ENCODE assay signal across 15 cellular contexts in genomic region chr15:48389701-48390143, GRCh38. TPM values are rescaled to one million over a fixed set of nuclear protein-coding genes. Genes with fewer than 3 reads are reported as not detected.
DNase-seq lines count a peak whose midpoint lies in the region; ATAC-seq and TF ChIP-seq lines count a peak whose summit lies in the region.
"Had no signal": no experiment of that assay in that cellular context is flagged by ENCODE, and none has a peak within 500 bp of the region (broad histone marks: within the 10 kb centered on the region; RNA-seq: fewer than 3 reads in every experiment).

No MANE protein-coding gene starts in this region.

- TF ChIP-seq CTCF in AG04450 (IDR thresholded peaks at IDR 0.05; ENCODE audit: low read depth, low read length) (no peak), IMR-90 (conservative IDR thresholded peaks at IDR 0.05; ENCODE audit: low read depth, low read length) (no peak), choroid plexus epithelial cell (conservative IDR thresholded peaks at IDR 0.05; ENCODE audit: low read depth, low read length) (no peak), body of pancreas (IDR thresholded peaks at IDR 0.05) (no peak)

- H4K8ac ChIP-seq in IMR-90 (ENCODE audit: low read depth in 2 of 2, low read length in 2 of 2), result peak overlapping the region in 1 of 2 experiments; percentile 57; a peak in 2 of 4 replicates
- no peak overlapping the region for H4K8ac ChIP-seq in mesenchymal stem cell (ENCODE audit: low read length)

- TF ChIP-seq RAD21 in IMR-90 (IDR thresholded peaks at IDR 0.05; ENCODE audit: low read length), result no peak

- H3K56ac ChIP-seq in IMR-90 (ENCODE audit: extremely low read depth, insufficient read depth, low read length), result no peak overlapping the region

- peak overlapping the region; percentile 61 for H3K18ac ChIP-seq in IMR-90 (ENCODE audit: low read depth, low read length)
- H3K18ac ChIP-seq in mesenchymal stem cell (ENCODE audit: low read depth in 1 of 2, low read length in 2 of 2), result no peak overlapping the region

- H3K23ac ChIP-seq in IMR-90 (ENCODE audit: low read depth, low read length) (peak overlapping the region; percentile 6; the same call in 1 of the 2 replicates), mesenchymal stem cell (ENCODE audit: low read length in 2 of 2) (no peak overlapping the region)

- peak overlapping the region; percentile 79 for H2BK120ac ChIP-seq in IMR-90 (ENCODE audit: low read depth, low read length)
- H2BK120ac ChIP-seq in mesenchymal stem cell (ENCODE audit: low read depth, low read length), result no peak overlapping the region

- peak overlapping the region; percentile 82 for H3K14ac ChIP-seq in IMR-90 (replicated peaks; ENCODE audit: low read depth, low read length)
- H3K14ac ChIP-seq in mesenchymal stem cell (ENCODE audit: low read length in 2 of 2), result no peak overlapping the region

- H2AK9ac ChIP-seq in IMR-90 (replicated peaks; ENCODE audit: low read depth, low read length, poor library complexity), result peak overlapping the region; percentile 51

- H3K4ac ChIP-seq in IMR-90 (ENCODE audit: low read depth, low read length) (peak overlapping the region; percentile 38), mesenchymal stem cell (ENCODE audit: low read depth in 1 of 2, low read length in 2 of 2) (no peak overlapping the region)

- no peaks in the 10 kb centered on the region for H4K20me1 ChIP-seq in IMR-90 (ENCODE audit: insufficient read depth, low read length)

- H3K4me3 ChIP-seq in AG04450 (ENCODE audit: low read depth, low read length) (no peak overlapping the region), IMR-90 (ENCODE audit: insufficient read depth, low read depth, low read length) (no peak overlapping the region), choroid plexus epithelial cell (ENCODE audit: low read depth, low read length) (no peak overlapping the region), mesenchymal stem cell (ENCODE audit: insufficient read depth in 1 of 2, low read depth in 1 of 2, low read length in 2 of 2) (no peak overlapping the region), body of pancreas (no peak overlapping the region)
- H3K4me3 ChIP-seq: GM12878 had no signal

- H3K79me1 ChIP-seq in IMR-90 (ENCODE audit: low read depth in 1 of 2, low read length in 2 of 2) (no peaks in the 10 kb centered on the region), mesenchymal stem cell (replicated peaks; ENCODE audit: low read length, poor library complexity, severe bottlenecking) (no peaks in the 10 kb centered on the region)

- H3K27ac ChIP-seq in AG04450 (ENCODE audit: low read depth, low read length), result peak overlapping the region; percentile 42
- H3K27ac ChIP-seq in IMR-90 (ENCODE audit: insufficient read depth, low read length), result peak overlapping the region; percentile 30; the same call in 1 of the 2 replicates
- no peak overlapping the region for H3K27ac ChIP-seq in mesenchymal stem cell (ENCODE audit: low read length, poor library complexity, severe bottlenecking)
- H3K27ac ChIP-seq in body of pancreas, result no peak overlapping the region
- H3K27ac ChIP-seq: HL-60 had no signal

- dilution Hi-C loops in IMR-90 (cut with HindIII; ENCODE audit: low sequenced_read_pairs, unreplicated experiment), result no loop called here

- no peak overlapping the region for H4K5ac ChIP-seq in IMR-90 (ENCODE audit: low read depth, low read length)

- H2AFZ ChIP-seq in IMR-90 (replicated peaks; ENCODE audit: low read length, poor library complexity) (peak overlapping the region; percentile 13), mesenchymal stem cell (ENCODE audit: low read depth, low read length) (no peak overlapping the region)

- no peaks in the 10 kb centered on the region for H3K9me3 ChIP-seq in AG04450 (ENCODE audit: control insufficient read depth, insufficient read depth, low read length)
- no peaks in the 10 kb centered on the region for H3K9me3 ChIP-seq in IMR-90 (ENCODE audit: control insufficient read depth, insufficient read depth, low read length)
- H3K9me3 ChIP-seq in mesenchymal stem cell (ENCODE audit: control insufficient read depth, low read length), result no peaks in the 10 kb centered on the region
- no peaks in the 10 kb centered on the region for H3K9me3 ChIP-seq in body of pancreas

- POLR2A ChIA-PET in AG04450 (lab: Yijun Ruan, JAX) (no interaction called here), IMR-90 (lab: Charles Lee; ENCODE audit: unreplicated experiment) (no interaction called here)

- H4K91ac ChIP-seq in IMR-90 (ENCODE audit: insufficient read depth, low read depth, low read length), result peak overlapping the region; percentile 80
- H4K91ac ChIP-seq in mesenchymal stem cell (ENCODE audit: low read length), result no peak overlapping the region

- H2BK5ac ChIP-seq in IMR-90 (ENCODE audit: low read depth, low read length, poor library complexity, severe bottlenecking), result peak overlapping the region; percentile 57
- no peak overlapping the region for H2BK5ac ChIP-seq in mesenchymal stem cell (ENCODE audit: low read depth, low read length, poor library complexity, severe bottlenecking)

- intact Hi-C loops in IMR-90 (cut with micrococcal nuclease) (no loop called here), body of pancreas (cut with DNase I) (no loop called here)

- H2AK5ac ChIP-seq in IMR-90 (ENCODE audit: low read depth, low read length), result peak overlapping the region; percentile 5; the same call in 1 of the 2 replicates
- H2AK5ac ChIP-seq in mesenchymal stem cell (ENCODE audit: low read length, severe bottlenecking), result peak overlapping the region; percentile 25

- no CpG with 5 or more reads among the region's 3 CpGs for WGBS in IMR-90 (ENCODE audit: extremely low coverage in 2 of 2, insufficient read length in 1 of 2), 2 experiments
- 65% methylated on average over 2 of the region's 3 CpGs for WGBS in mesenchymal stem cell
- 66 to 74% methylated on average over 3 of the region's 3 CpGs for WGBS in body of pancreas, 2 donors

- no peak overlapping the region for H2BK12ac ChIP-seq in mesenchymal stem cell (ENCODE audit: low read length in 2 of 2)

- CTCF ChIA-PET in AG04450 (lab: Charles Lee), result no interaction called here
- CTCF ChIA-PET in IMR-90 (lab: Yijun Ruan, JAX), result no interaction called here

- in situ Hi-C loops in IMR-90 (cut with MboI; ENCODE audit: low sequenced_read_pairs), result no loop called here

- peaks cover 26% of the 10 kb centered on the region for H3K9me1 ChIP-seq in IMR-90 (ENCODE audit: insufficient read depth, low read length)

- H3K27me3 ChIP-seq in AG04450 (ENCODE audit: control insufficient read depth, insufficient read depth, low read length) (no peaks in the 10 kb centered on the region), IMR-90 (ENCODE audit: control insufficient read depth, insufficient read depth, low read length) (no peaks in the 10 kb centered on the region), mesenchymal stem cell (ENCODE audit: control insufficient read depth in 1 of 2, insufficient read depth in 1 of 2, low read length in 2 of 2) (no peaks in the 10 kb centered on the region), body of pancreas (no peaks in the 10 kb centered on the region)

- H2BK20ac ChIP-seq in IMR-90 (ENCODE audit: low read depth, low read length), result peak overlapping the region; percentile 71

- H3K4me2 ChIP-seq in IMR-90 (ENCODE audit: low read depth, low read length) (no peak overlapping the region), mesenchymal stem cell (ENCODE audit: low read length, poor library complexity, severe bottlenecking) (no peak overlapping the region)

- BruUV-seq in IMR-90 (replicated peaks; lab: Mats Ljungman, UMichigan), result no TSS peak

- ATAC-seq in IMR-90 (ENCODE audit: low read depth) (0 out of 2 replicates have a peak, but pooled peaks have one; percentile 13), body of pancreas (no peak), GM18870 (IDR thresholded peaks at IDR 0.05; ENCODE audit: unreplicated experiment) (no peak)
- ATAC-seq: GM12878 had no signal

- H2BK15ac ChIP-seq in IMR-90 (ENCODE audit: low read depth, low read length) (peak overlapping the region; percentile 33; the same call in 1 of the 3 replicates), mesenchymal stem cell (ENCODE audit: low read depth, poor library complexity, severe bottlenecking) (no peak overlapping the region)

- H3K9ac ChIP-seq in IMR-90 (ENCODE audit: low read depth, low read length) (no peak overlapping the region), mesenchymal stem cell (ENCODE audit: low read length) (peak overlapping the region; percentile 71)

- DNase-seq in AG04450 (ENCODE audit: low read depth, low spot score), result no peak
- peak; percentile 68 for DNase-seq in IMR-90
- peak; percentile 62 for DNase-seq in choroid plexus epithelial cell (ENCODE audit: low read depth)
- DNase-seq in mesenchymal stem cell, result peak; percentile 17
- no peak for DNase-seq in body of pancreas
- no peak for DNase-seq in KG1 (lab: John Stamatoyannopoulos, UW)
- no peak for DNase-seq in mesenteric fat pad (ENCODE audit: low spot score)
- DNase-seq: amniotic stem cell; DMS53; NCI-H2081; posterior cingulate gyrus; stimulated activated CD4-positive, alpha-beta T cell treated with anti-CD3 and anti-CD28 coated beads, Interleukin-1b, Interleukin-23, amount 100 ng/mL, for 48 hours had no signal

- H3K4me1 ChIP-seq in IMR-90 (ENCODE audit: control insufficient read depth, insufficient read depth, low read length) (peaks cover 18% of the 10 kb centered on the region), mesenchymal stem cell (ENCODE audit: control insufficient read depth, insufficient read depth, low read depth, low read length) (peaks cover 13% of the 10 kb centered on the region), body of pancreas (no peaks in the 10 kb centered on the region)

- TF ChIP-seq POLR2A in IMR-90 (IDR thresholded peaks at IDR 0.05; ENCODE audit: low read depth, low read length) (no peak), body of pancreas (IDR thresholded peaks at IDR 0.05) (no peak)

- no peaks in the 10 kb centered on the region for H3K36me3 ChIP-seq in IMR-90 (ENCODE audit: control insufficient read depth, insufficient read depth, low read length)
- H3K36me3 ChIP-seq in mesenchymal stem cell (ENCODE audit: control insufficient read depth in 1 of 2, insufficient read depth in 2 of 2, low read depth in 1 of 2, low read length in 2 of 2), result no peaks in the 10 kb centered on the region
- no peaks in the 10 kb centered on the region for H3K36me3 ChIP-seq in body of pancreas (replicated peaks in 1 of 2; ENCODE audit: insufficient read depth in 1 of 2, low read depth in 2 of 2)

TF ChIP-seq in IMR-90, 13 proteins besides CTCF, POLR2A, EP300 and RAD21 (continues in another document):
- TF ChIP-seq MAZ (IDR thresholded peaks at IDR 0.05; ENCODE audit: borderline replicate concordance, low read depth, low read length) (no peak), MXI1 (IDR thresholded peaks at IDR 0.05; ENCODE audit: borderline replicate concordance, low read depth, low read length) (no peak), FOS (IDR thresholded peaks at IDR 0.05; ENCODE audit: low read depth, low read length) (0 out of 2 replicates have a peak, but pooled peaks have one; percentile 3)

RNA-seq across cellular contexts. Expression of gene DUT, which starts 58.5 kb away (rescaled TPM):
- polyA plus RNA-seq in AG04450 (2011; rRNA removed), result 35.9 and 52.8 TPM in 2 replicates
- 4.6 and 8.8 TPM in 2 replicates for polyA minus RNA-seq in AG04450 (2011; rRNA and poly(A)+ RNA removed)
- total RNA-seq in IMR-90 (2012; rRNA removed), result 18.8 and 30.3 TPM in 2 replicates
- polyA plus RNA-seq in IMR-90 (2012; rRNA removed), result 36.4 and 39.9 TPM in 2 replicates
- 39.8 and 45.8 TPM in 2 replicates for polyA plus RNA-seq in IMR-90 (2012; cell fraction: cytosol; rRNA removed)
- polyA plus RNA-seq in IMR-90 (2012; cell fraction: nucleus; rRNA removed; ENCODE audit: low replicate concordance), result 38.6 and 56.4 TPM in 2 replicates
- polyA plus RNA-seq in mesenchymal stem cell (2013, experiment 1 of 2), result 62.3 TPM
- polyA plus RNA-seq in mesenchymal stem cell (2013, experiment 2 of 2), result 64.5 TPM
- total RNA-seq in body of pancreas, result 10 to 100 TPM; 71.1 to 77.8 TPM
- 53.9 TPM for total RNA-seq in mesenteric fat pad

Comparison
In these comparisons a context has a peak if more than half of its experiments do, and no peak if none do; other contexts are left out.
1. DNase-seq: peak in IMR-90 (single experiment), choroid plexus epithelial cell (single experiment) and mesenchymal stem cell (single experiment); none in AG04450 (single experiment), body of pancreas (0 of 4), KG1 (single experiment) and mesenteric fat pad (single experiment).
2. H3K27ac ChIP-seq: peak in AG04450 (single experiment) and IMR-90 (single experiment); none in mesenchymal stem cell (single experiment) and body of pancreas (0 of 4).